ENCODE assay signal across 8 cellular contexts in the genomic region with DNA sequence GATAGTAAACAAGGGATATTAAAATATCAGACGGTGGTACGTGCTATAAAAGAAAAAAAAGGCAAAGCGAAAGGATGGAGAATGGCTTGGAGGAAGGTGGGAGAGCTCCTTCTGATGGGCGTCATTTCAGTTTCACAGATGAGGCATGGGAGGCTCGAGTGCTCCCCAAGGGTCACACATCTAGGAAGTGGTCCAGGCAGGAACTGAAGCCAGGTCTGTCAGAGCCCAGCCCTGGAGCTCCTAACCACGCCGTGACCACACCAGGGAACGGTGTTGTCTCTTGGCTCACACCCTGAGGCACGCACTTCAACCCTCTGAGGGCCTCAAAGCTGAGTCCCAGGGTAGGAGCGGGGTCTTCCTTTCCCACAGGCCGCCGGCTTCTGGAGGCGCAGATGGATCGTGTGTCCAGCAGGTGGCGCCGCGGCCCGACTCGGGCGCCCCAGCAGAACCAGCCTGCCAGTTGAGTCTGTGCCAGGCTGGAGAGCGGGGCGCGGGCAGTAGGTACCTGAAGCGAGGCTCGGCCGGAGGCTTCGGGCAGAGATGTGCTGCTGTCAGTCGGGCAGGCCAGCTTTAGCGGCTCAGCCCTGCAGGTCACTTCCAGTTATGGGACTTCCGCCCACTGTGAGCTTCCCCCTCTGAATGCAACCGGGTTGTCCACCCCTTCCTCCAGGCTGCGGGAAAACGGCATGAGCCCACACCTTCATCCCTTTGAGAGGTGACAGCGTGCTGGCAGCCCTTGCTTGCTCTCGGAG.
DNase-seq lines count a peak whose midpoint lies in the region; ATAC-seq and TF ChIP-seq lines count a peak whose summit lies in the region.

No MANE protein-coding gene starts in this region.

- H3K9me3 ChIP-seq in DND-41 (ENCODE audit: insufficient read depth, low read length, severe bottlenecking) (no peaks in the 10 kb centered on the region), SK-N-SH (no peaks in the 10 kb centered on the region)

- H3K27me3 ChIP-seq in DND-41 (ENCODE audit: insufficient read depth, low read length, poor library complexity), result no peaks in the 10 kb centered on the region
- H3K27me3 ChIP-seq in SK-N-SH (ENCODE audit: insufficient read depth), result no peaks in the 10 kb centered on the region

- no peaks in the 10 kb centered on the region for H3K36me3 ChIP-seq in DND-41 (ENCODE audit: insufficient read depth, low read length)
- H3K36me3 ChIP-seq in SK-N-SH (replicated peaks in 1 of 2; ENCODE audit: control insufficient read depth in 1 of 2, insufficient read depth in 2 of 2, low read length in 1 of 2), result no peaks in the 10 kb centered on the region

- DNase-seq in DND-41 (peak; percentile 35), HuH-7 (ENCODE audit: low spot score) (peak; percentile 93), SK-N-SH (peak; percentile 89), amygdala (lab: John Stamatoyannopoulos, UW) (peak in 46 of 56 donors; percentile 7 to 78 (median 42)), hypothalamus (lab: John Stamatoyannopoulos, UW) (peak in 45 of 51 donors; percentile 11 to 78 (median 52)), retinal pigment epithelial cell (ENCODE audit: low read depth) (peak; percentile 5)
- no peak for DNase-seq in central memory CD4-positive, alpha-beta T cell

- H3K4me3 ChIP-seq in DND-41 (ENCODE audit: low read depth in 1 of 2, low read length in 2 of 2), result no peak overlapping the region
- peak overlapping the region; percentile 51 to 88 for H3K4me3 ChIP-seq in SK-N-SH (ENCODE audit: low read depth in 2 of 2, low read length in 1 of 2)
- no peak overlapping the region for H3K4me3 ChIP-seq in retinal pigment epithelial cell (ENCODE audit: low read length)

- H3F3A ChIP-seq in SK-N-SH (replicated peaks; ENCODE audit: insufficient read depth), result no peaks in the 10 kb centered on the region

- CTCF ChIA-PET in SK-N-SH (lab: Yijun Ruan, JAX), result interaction anchor here (0.6 to 5.1 kb wide), 118 partner anchors 8 to 1244 kb away, joined by 3 to 281 read pairs (median 5); partner anchors contain the start of genes HRH1 and SLC6A1

- ATAC-seq in DND-41 (ENCODE audit: insufficient read depth, low read depth), result peak; percentile 78
- no peak for ATAC-seq in HG03097 (IDR thresholded peaks at IDR 0.05; ENCODE audit: low FRiP score, unreplicated experiment)

- H3K9me2 ChIP-seq in SK-N-SH, result no peaks in the 10 kb centered on the region

- no peaks in the 10 kb centered on the region for H3K79me2 ChIP-seq in DND-41 (ENCODE audit: insufficient read depth, low read length)
- H3K79me2 ChIP-seq in SK-N-SH (ENCODE audit: insufficient read depth), result no peaks in the 10 kb centered on the region

- no peak overlapping the region for H3K9ac ChIP-seq in DND-41 (ENCODE audit: low read depth, low read length)
- H3K9ac ChIP-seq in SK-N-SH, result peak overlapping the region; percentile 54; the same call in 1 of the 2 replicates

- TF ChIP-seq RAD21 in SK-N-SH (IDR thresholded peaks at IDR 0.05; ENCODE audit: low read length), result peak; percentile 79

- TF ChIP-seq CTCF in DND-41 (IDR thresholded peaks at IDR 0.05; ENCODE audit: borderline replicate concordance, extremely low read depth, low read length, poor library complexity, severe bottlenecking) (peak; percentile 74), SK-N-SH (IDR thresholded peaks at IDR 0.05) (peak; percentile 87), retinal pigment epithelial cell (conservative IDR thresholded peaks at IDR 0.05; ENCODE audit: low read depth, low read length) (peak; percentile 79)

- H3K4me1 ChIP-seq in DND-41 (ENCODE audit: insufficient read depth, low read length) (no peaks in the 10 kb centered on the region), SK-N-SH (ENCODE audit: control insufficient read depth in 1 of 2, insufficient read depth in 2 of 2, low read depth in 1 of 2, low read length in 1 of 2) (peaks cover 0 to 9% of the 10 kb centered on the region in 2 experiments; a peak in 1 of 4 replicates)

- no peak for TF ChIP-seq EP300 in SK-N-SH (IDR thresholded peaks at IDR 0.05; ENCODE audit: borderline replicate concordance in 1 of 2, low read depth in 1 of 2, low read length in 1 of 2)

- H3K27ac ChIP-seq in DND-41 (ENCODE audit: low read length) (no peak overlapping the region), SK-N-SH (ENCODE audit: low read depth in 2 of 2, low read length in 1 of 2) (peak overlapping the region in 1 of 2 experiments; percentile 37; a peak in 1 of 4 replicates)

- POLR2A ChIA-PET in SK-N-SH (lab: Yijun Ruan, JAX), result interaction anchor here (0.8 to 2.1 kb wide), 2 partner anchors 111 to 115 kb away, joined by 3 to 6 read pairs; no protein-coding TSS in a partner anchor

- H3K4me2 ChIP-seq in DND-41 (ENCODE audit: insufficient read depth, low read length), result no peak overlapping the region
- peak overlapping the region; percentile 98 for H3K4me2 ChIP-seq in SK-N-SH

- no peaks in the 10 kb centered on the region for H4K20me1 ChIP-seq in DND-41 (ENCODE audit: insufficient read depth, low read length)
- H4K20me1 ChIP-seq in SK-N-SH (ENCODE audit: insufficient read depth), result no peaks in the 10 kb centered on the region

- 19% methylated on average over 19 of the region's 35 CpGs for WGBS in SK-N-SH (ENCODE audit: low lambda C conversion rate)

- H2AFZ ChIP-seq in DND-41 (ENCODE audit: low read depth, low read length), result no peak overlapping the region
- peak overlapping the region; percentile 94 for H2AFZ ChIP-seq in SK-N-SH (ENCODE audit: low read depth)

TF ChIP-seq in SK-N-SH, 30 proteins besides CTCF, POLR2A, EP300 and RAD21 (continues in another document):
- peak; percentile 90 for TF ChIP-seq SMC3 (IDR thresholded peaks at IDR 0.05; ENCODE audit: low read depth, low read length)
- TF ChIP-seq USF1 (IDR thresholded peaks at IDR 0.05; ENCODE audit: borderline replicate concordance, low read depth), result no peak
- TF ChIP-seq ELF1 (IDR thresholded peaks at IDR 0.05), result no peak
- no peak for TF ChIP-seq USF2 (IDR thresholded peaks at IDR 0.05; ENCODE audit: borderline replicate concordance, low read depth, low read length)
- no peak for TF ChIP-seq TEAD4 (IDR thresholded peaks at IDR 0.05; ENCODE audit: borderline replicate concordance, insufficient read depth)
- TF ChIP-seq TAF1 (IDR thresholded peaks at IDR 0.05; ENCODE audit: borderline replicate concordance, low read depth, low read length), result no peak
- TF ChIP-seq FOXM1 (IDR thresholded peaks at IDR 0.05; ENCODE audit: low read depth), result no peak
- TF ChIP-seq EZH2phosphoT487 (IDR thresholded peaks at IDR 0.05; ENCODE audit: borderline replicate concordance, low read depth), result no peak
- no peak for TF ChIP-seq GABPA (IDR thresholded peaks at IDR 0.05; ENCODE audit: low read depth)
- TF ChIP-seq FOXJ3 (CRISPR knock-in tag; IDR thresholded peaks at IDR 0.05), result no peak
- TF ChIP-seq, protein P1, sequence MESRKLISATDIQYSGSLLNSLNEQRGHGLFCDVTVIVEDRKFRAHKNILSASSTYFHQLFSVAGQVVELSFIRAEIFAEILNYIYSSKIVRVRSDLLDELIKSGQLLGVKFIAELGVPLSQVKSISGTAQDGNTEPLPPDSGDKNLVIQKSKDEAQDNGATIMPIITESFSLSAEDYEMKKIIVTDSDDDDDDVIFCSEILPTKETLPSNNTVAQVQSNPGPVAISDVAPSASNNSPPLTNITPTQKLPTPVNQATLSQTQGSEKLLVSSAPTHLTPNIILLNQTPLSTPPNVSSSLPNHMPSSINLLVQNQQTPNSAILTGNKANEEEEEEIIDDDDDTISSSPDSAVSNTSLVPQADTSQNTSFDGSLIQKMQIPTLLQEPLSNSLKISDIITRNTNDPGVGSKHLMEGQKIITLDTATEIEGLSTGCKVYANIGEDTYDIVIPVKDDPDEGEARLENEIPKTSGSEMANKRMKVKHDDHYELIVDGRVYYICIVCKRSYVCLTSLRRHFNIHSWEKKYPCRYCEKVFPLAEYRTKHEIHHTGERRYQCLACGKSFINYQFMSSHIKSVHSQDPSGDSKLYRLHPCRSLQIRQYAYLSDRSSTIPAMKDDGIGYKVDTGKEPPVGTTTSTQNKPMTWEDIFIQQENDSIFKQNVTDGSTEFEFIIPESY (IDR thresholded peaks at IDR 0.05; ENCODE audit: borderline replicate concordance, low read depth), result no peak
- no peak for TF ChIP-seq CHD2 (IDR thresholded peaks at IDR 0.05; ENCODE audit: low read length, partially characterized antibody)
- no peak for TF ChIP-seq MEF2A (IDR thresholded peaks at IDR 0.05; ENCODE audit: borderline replicate concordance, low read depth)
- TF ChIP-seq JUND (IDR thresholded peaks at IDR 0.05), result no peak
- no peak for TF ChIP-seq FOSL2 (IDR thresholded peaks at IDR 0.05; ENCODE audit: borderline replicate concordance, low read depth)
- no peak for TF ChIP-seq POLR2AphosphoS5 (IDR thresholded peaks at IDR 0.05; ENCODE audit: low read depth, low read length)
- TF ChIP-seq RCOR1 (IDR thresholded peaks at IDR 0.05; ENCODE audit: low read length), result no peak
- TF ChIP-seq TCF12 (IDR thresholded peaks at IDR 0.05), result no peak; the same call in 1 of the 2 replicates
- TF ChIP-seq NRF1 (IDR thresholded peaks at IDR 0.05; ENCODE audit: low read depth, low read length), result no peak
- TF ChIP-seq RXRA (IDR thresholded peaks at IDR 0.05; ENCODE audit: borderline replicate concordance, low read depth), result no peak
- TF ChIP-seq YY1 (IDR thresholded peaks at IDR 0.05; ENCODE audit: low read depth), result no peak

Comparison
In these comparisons a context has a peak if more than half of its experiments do, and no peak if none do; other contexts are left out.
1. H3K4me3 ChIP-seq: peak in SK-N-SH (2 of 2); none in DND-41 (0 of 2) and retinal pigment epithelial cell (single experiment).
2. Peak in every context shown above with its lines, with median percentiles within 50 percentile points of each other: CTCF ChIP-seq.